In genomic region chr6:137846772-137847313, GRCh38 we compare ENCODE assay signal across 10 cellular contexts. TPM values are rescaled to one million over a fixed set of nuclear protein-coding genes. Genes with fewer than 3 reads are reported as not detected.
A peak's percentile ranks its signal among the peaks of the same experiment; 100 is the strongest.
DNase-seq lines count a peak whose midpoint lies in the region; ATAC-seq and TF ChIP-seq lines count a peak whose summit lies in the region.
"Had no signal": no experiment of that assay in that cellular context is flagged by ENCODE, and none has a peak within 500 bp of the region (broad histone marks: within the 10 kb centered on the region; RNA-seq: fewer than 3 reads in every experiment).

No MANE protein-coding gene starts in this region.

- CTCF ChIA-PET in HEK293T (lab: Yijun Ruan, JAX): no interaction called here

- H3K4me1 Mint-ChIP-seq in stimulated activated memory B cell treated with anti-CD40 and anti-IgM and Interleukin-4, amounts not matched to agents 10 μg/mL and 1 μg/mL and 100 μg/mL, for 72 hours: peaks cover 16% of the 10 kb centered on the region
- no peaks in the 10 kb centered on the region for H3K4me1 Mint-ChIP-seq in glutamatergic neuron (ENCODE audit: low read depth, unreplicated experiment)

- H3K9me3 Mint-ChIP-seq in stimulated activated memory B cell treated with anti-CD40 and anti-IgM and Interleukin-4, amounts not matched to agents 10 μg/mL and 1 μg/mL and 100 μg/mL, for 72 hours: peaks cover 6% of the 10 kb centered on the region
- H3K9me3 Mint-ChIP-seq in glutamatergic neuron (ENCODE audit: unreplicated experiment): no peaks in the 10 kb centered on the region

- H3K27me3 Mint-ChIP-seq in stimulated activated memory B cell treated with anti-CD40 and anti-IgM and Interleukin-4, amounts not matched to agents 10 μg/mL and 1 μg/mL and 100 μg/mL, for 72 hours: no peaks in the 10 kb centered on the region
- H3K27me3 Mint-ChIP-seq in glutamatergic neuron (ENCODE audit: unreplicated experiment): no peaks in the 10 kb centered on the region

- H3K4me3 Mint-ChIP-seq in stimulated activated memory B cell treated with anti-CD40 and anti-IgM and Interleukin-4, amounts not matched to agents 10 μg/mL and 1 μg/mL and 100 μg/mL, for 72 hours: no peak overlapping the region
- no peak overlapping the region for H3K4me3 Mint-ChIP-seq in glutamatergic neuron (ENCODE audit: unreplicated experiment)
- H3K4me3 Mint-ChIP-seq: nephron had no signal

- H3K27ac Mint-ChIP-seq in stimulated activated memory B cell treated with anti-CD40 and anti-IgM and Interleukin-4, amounts not matched to agents 10 μg/mL and 1 μg/mL and 100 μg/mL, for 72 hours: no peak overlapping the region
- no peak overlapping the region for H3K27ac Mint-ChIP-seq in glutamatergic neuron (ENCODE audit: unreplicated experiment)
- H3K27ac Mint-ChIP-seq: nephron had no signal

- peak; percentile 64 for ATAC-seq in GM19395 (IDR thresholded peaks at IDR 0.05; ENCODE audit: unreplicated experiment)
- peak; percentile 93 for ATAC-seq in stimulated activated memory B cell treated with anti-CD40 and anti-IgM and Interleukin-4, amounts not matched to agents 10 μg/mL and 1 μg/mL and 100 μg/mL, for 72 hours
- ATAC-seq in HG03095 (IDR thresholded peaks at IDR 0.05; ENCODE audit: unreplicated experiment): no peak
- no peak for ATAC-seq in HG03521 (IDR thresholded peaks at IDR 0.05; ENCODE audit: unreplicated experiment)

- POLR2A ChIA-PET in HEK293T (lab: Yijun Ruan, JAX): no interaction called here

- DNase-seq in HT1080 (ENCODE audit: low read depth) (peak; percentile 31), globus pallidus (ENCODE audit: low spot score) (peak; percentile 66), HEK293T (ENCODE audit: extremely low spot score) (no peak), glutamatergic neuron (no peak)
- DNase-seq: NCI-H2171 had no signal

- TF ChIP-seq CTCF in glutamatergic neuron (IDR thresholded peaks at IDR 0.05; ENCODE audit: partially characterized antibody, unreplicated experiment): no peak

- H3K36me3 Mint-ChIP-seq in stimulated activated memory B cell treated with anti-CD40 and anti-IgM and Interleukin-4, amounts not matched to agents 10 μg/mL and 1 μg/mL and 100 μg/mL, for 72 hours: peaks cover 9% of the 10 kb centered on the region
- H3K36me3 Mint-ChIP-seq in glutamatergic neuron (ENCODE audit: unreplicated experiment): no peaks in the 10 kb centered on the region

TF ChIP-seq in HEK293T, 16 proteins besides CTCF, POLR2A, EP300 and RAD21:
- TF ChIP-seq FOXK2 (IDR thresholded peaks at IDR 0.05) (no peak), NFRKB (IDR thresholded peaks at IDR 0.05) (no peak)

RNA-seq across cellular contexts. Expression of gene TNFAIP3, which starts 20.2 kb away (rescaled TPM):
- total RNA-seq in HT1080 (2014; rRNA removed; shearing (Covaris generic)): 2.0 and 2.2 TPM in 2 replicates
- 3.7 and 4.3 TPM in 2 replicates for polyA plus RNA-seq in HT1080 (2015; cell fraction: cytosol; rRNA removed)
- 21.2 and 21.3 TPM in 2 replicates for polyA plus RNA-seq in HT1080 (2015; cell fraction: nucleus; rRNA removed)
- 2.2 TPM for total RNA-seq in glutamatergic neuron (ENCODE audit: unreplicated experiment)

Comparison
In these comparisons a context has a peak if more than half of its experiments do, and no peak if none do; other contexts are left out.
1. ATAC-seq: peak in GM19395 (single experiment) and stimulated activated memory B cell treated with anti-CD40 and anti-IgM and Interleukin-4, amounts not matched to agents 10 μg/mL and 1 μg/mL and 100 μg/mL, for 72 hours (single experiment); none in HG03095 (single experiment) and HG03521 (single experiment).
2. DNase-seq: peak in HT1080 (single experiment) and globus pallidus (single experiment); none in HEK293T (single experiment) and glutamatergic neuron (single experiment).